1 cellular context compared by ENCODE assay signal in genomic region chr9:92762196-92762595, GRCh38.
TF ChIP-seq lines count a peak whose summit lies in the region.

No MANE protein-coding gene starts in this region.

TF ChIP-seq in GM23338, 12 proteins besides CTCF, POLR2A, EP300 and RAD21 (continued from another document):
- TF ChIP-seq, protein P1, sequence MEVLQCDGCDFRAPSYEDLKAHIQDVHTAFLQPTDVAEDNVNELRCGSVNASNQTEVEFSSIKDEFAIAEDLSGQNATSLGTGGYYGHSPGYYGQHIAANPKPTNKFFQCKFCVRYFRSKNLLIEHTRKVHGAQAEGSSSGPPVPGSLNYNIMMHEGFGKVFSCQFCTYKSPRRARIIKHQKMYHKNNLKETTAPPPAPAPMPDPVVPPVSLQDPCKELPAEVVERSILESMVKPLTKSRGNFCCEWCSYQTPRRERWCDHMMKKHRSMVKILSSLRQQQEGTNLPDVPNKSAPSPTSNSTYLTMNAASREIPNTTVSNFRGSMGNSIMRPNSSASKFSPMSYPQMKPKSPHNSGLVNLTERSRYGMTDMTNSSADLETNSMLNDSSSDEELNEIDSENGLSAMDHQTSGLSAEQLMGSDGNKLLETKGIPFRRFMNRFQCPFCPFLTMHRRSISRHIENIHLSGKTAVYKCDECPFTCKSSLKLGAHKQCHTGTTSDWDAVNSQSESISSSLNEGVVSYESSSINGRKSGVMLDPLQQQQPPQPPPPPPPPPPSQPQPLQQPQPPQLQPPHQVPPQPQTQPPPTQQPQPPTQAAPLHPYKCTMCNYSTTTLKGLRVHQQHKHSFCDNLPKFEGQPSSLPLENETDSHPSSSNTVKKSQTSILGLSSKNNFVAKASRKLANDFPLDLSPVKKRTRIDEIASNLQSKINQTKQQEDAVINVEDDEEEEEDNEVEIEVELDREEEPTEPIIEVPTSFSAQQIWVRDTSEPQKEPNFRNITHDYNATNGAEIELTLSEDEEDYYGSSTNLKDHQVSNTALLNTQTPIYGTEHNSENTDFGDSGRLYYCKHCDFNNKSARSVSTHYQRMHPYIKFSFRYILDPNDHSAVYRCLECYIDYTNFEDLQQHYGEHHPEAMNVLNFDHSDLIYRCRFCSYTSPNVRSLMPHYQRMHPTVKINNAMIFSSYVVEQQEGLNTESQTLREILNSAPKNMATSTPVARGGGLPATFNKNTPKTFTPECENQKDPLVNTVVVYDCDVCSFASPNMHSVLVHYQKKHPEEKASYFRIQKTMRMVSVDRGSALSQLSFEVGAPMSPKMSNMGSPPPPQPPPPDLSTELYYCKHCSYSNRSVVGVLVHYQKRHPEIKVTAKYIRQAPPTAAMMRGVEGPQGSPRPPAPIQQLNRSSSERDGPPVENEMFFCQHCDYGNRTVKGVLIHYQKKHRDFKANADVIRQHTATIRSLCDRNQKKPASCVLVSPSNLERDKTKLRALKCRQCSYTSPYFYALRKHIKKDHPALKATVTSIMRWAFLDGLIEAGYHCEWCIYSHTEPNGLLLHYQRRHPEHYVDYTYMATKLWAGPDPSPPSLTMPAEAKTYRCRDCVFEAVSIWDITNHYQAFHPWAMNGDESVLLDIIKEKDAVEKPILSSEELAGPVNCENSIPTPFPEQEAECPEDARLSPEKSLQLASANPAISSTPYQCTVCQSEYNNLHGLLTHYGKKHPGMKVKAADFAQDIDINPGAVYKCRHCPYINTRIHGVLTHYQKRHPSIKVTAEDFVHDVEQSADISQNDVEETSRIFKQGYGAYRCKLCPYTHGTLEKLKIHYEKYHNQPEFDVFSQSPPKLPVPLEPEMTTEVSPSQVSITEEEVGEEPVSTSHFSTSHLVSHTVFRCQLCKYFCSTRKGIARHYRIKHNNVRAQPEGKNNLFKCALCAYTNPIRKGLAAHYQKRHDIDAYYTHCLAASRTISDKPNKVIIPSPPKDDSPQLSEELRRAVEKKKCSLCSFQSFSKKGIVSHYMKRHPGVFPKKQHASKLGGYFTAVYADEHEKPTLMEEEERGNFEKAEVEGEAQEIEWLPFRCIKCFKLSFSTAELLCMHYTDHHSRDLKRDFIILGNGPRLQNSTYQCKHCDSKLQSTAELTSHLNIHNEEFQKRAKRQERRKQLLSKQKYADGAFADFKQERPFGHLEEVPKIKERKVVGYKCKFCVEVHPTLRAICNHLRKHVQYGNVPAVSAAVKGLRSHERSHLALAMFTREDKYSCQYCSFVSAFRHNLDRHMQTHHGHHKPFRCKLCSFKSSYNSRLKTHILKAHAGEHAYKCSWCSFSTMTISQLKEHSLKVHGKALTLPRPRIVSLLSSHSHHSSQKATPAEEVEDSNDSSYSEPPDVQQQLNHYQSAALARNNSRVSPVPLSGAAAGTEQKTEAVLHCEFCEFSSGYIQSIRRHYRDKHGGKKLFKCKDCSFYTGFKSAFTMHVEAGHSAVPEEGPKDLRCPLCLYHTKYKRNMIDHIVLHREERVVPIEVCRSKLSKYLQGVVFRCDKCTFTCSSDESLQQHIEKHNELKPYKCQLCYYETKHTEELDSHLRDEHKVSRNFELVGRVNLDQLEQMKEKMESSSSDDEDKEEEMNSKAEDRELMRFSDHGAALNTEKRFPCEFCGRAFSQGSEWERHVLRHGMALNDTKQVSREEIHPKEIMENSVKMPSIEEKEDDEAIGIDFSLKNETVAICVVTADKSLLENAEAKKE (CRISPR knock-in tag; IDR thresholded peaks at IDR 0.05): no peak
- TF ChIP-seq NANOG (IDR thresholded peaks at IDR 0.05; ENCODE audit: borderline replicate concordance): no peak
- no peak for TF ChIP-seq EZH2 (IDR thresholded peaks at IDR 0.05; ENCODE audit: low read depth, unreplicated experiment)
- TF ChIP-seq JUNB (IDR thresholded peaks at IDR 0.05; ENCODE audit: unreplicated experiment): no peak
- TF ChIP-seq REST (IDR thresholded peaks at IDR 0.05; ENCODE audit: unreplicated experiment): no peak
- no peak for TF ChIP-seq STAT1 (IDR thresholded peaks at IDR 0.05; ENCODE audit: unreplicated experiment)
